2 cellular contexts compared by ENCODE assay signal in genomic region chr19:16445238-16446107, GRCh38.
TF ChIP-seq lines count a peak whose summit lies in the region.

No MANE protein-coding gene starts in this region.

TF ChIP-seq in GM12878, 131 proteins besides CTCF, POLR2A, EP300 and RAD21 (continues in another document):
- peak; percentile 99 for TF ChIP-seq ZNF592 (IDR thresholded peaks at IDR 0.05)
- peak; percentile 64 to 85 for TF ChIP-seq BHLHE40 (IDR thresholded peaks at IDR 0.05; ENCODE audit: borderline replicate concordance in 1 of 2, low read depth in 2 of 2, low read length in 1 of 2)
- peak; percentile 46 for TF ChIP-seq HCFC1 (IDR thresholded peaks at IDR 0.05; ENCODE audit: low read length)
- TF ChIP-seq CEBPB (IDR thresholded peaks at IDR 0.05; ENCODE audit: borderline replicate concordance in 1 of 2, low read depth in 2 of 2, low read length in 2 of 2): no peak
- peak; percentile 57 for TF ChIP-seq NBN (IDR thresholded peaks at IDR 0.05)
- peak in 1 of 2 experiments; percentile 38; a peak in 1 of 4 replicates for TF ChIP-seq ETV6 (conservative IDR thresholded peaks at IDR 0.05 in 1 of 2, IDR thresholded peaks at IDR 0.05 in 1 of 2; ENCODE audit: borderline replicate concordance in 1 of 2, low read depth in 1 of 2)
- peak; percentile 91 for TF ChIP-seq MTA2 (IDR thresholded peaks at IDR 0.05; ENCODE audit: low read depth)
- peak; percentile 59; the same call in 1 of the 2 replicates for TF ChIP-seq ELK1 (IDR thresholded peaks at IDR 0.05; ENCODE audit: low read depth, low read length)
- TF ChIP-seq PKNOX1 (IDR thresholded peaks at IDR 0.05): peak; percentile 77
- TF ChIP-seq SUPT20H (IDR thresholded peaks at IDR 0.05; ENCODE audit: borderline replicate concordance, control insufficient read depth, low read depth, low read length): no peak
- TF ChIP-seq RUNX3 (IDR thresholded peaks at IDR 0.05; ENCODE audit: low read length): peak; percentile 74
- TF ChIP-seq MXI1 (IDR thresholded peaks at IDR 0.05; ENCODE audit: low read depth, low read length): peak; percentile 64; the same call in 1 of the 2 replicates
- TF ChIP-seq GATAD2B (conservative IDR thresholded peaks at IDR 0.05; ENCODE audit: low read depth): peak; percentile 75
- TF ChIP-seq TCF12 (IDR thresholded peaks at IDR 0.05; ENCODE audit: low read depth, low read length): peak; percentile 86
- no peak for TF ChIP-seq TCF7 (IDR thresholded peaks at IDR 0.05; ENCODE audit: borderline replicate concordance)
- no peak for TF ChIP-seq ZZZ3 (IDR thresholded peaks at IDR 0.05; ENCODE audit: control insufficient read depth, insufficient read length, low read depth)
- no peak for TF ChIP-seq PAX8 (IDR thresholded peaks at IDR 0.05)
- no peak for TF ChIP-seq ZSCAN29 (IDR thresholded peaks at IDR 0.05)
- TF ChIP-seq RAD51 (IDR thresholded peaks at IDR 0.05): no peak
- TF ChIP-seq ZNF274 (IDR thresholded peaks at IDR 0.05; ENCODE audit: insufficient read depth, insufficient read length): no peak
- TF ChIP-seq FOXK2 (IDR thresholded peaks at IDR 0.05): no peak
- TF ChIP-seq HSF1 (IDR thresholded peaks at IDR 0.05; ENCODE audit: low read depth, low read length): no peak
- peak; percentile 65; the same call in 1 of the 2 replicates for TF ChIP-seq RFX5 (IDR thresholded peaks at IDR 0.05; ENCODE audit: low read depth, low read length)
- TF ChIP-seq BRCA1 (IDR thresholded peaks at IDR 0.05; ENCODE audit: low read depth, low read length): no peak

TF ChIP-seq in HEK293T, 16 proteins besides CTCF, POLR2A, EP300 and RAD21:
- TF ChIP-seq ZNF384 (IDR thresholded peaks at IDR 0.05): no peak
- TF ChIP-seq FOXA1 (IDR thresholded peaks at IDR 0.05): no peak
- TF ChIP-seq BHLHE40 (IDR thresholded peaks at IDR 0.05; ENCODE audit: borderline replicate concordance): no peak
- no peak for TF ChIP-seq TARDBP (IDR thresholded peaks at IDR 0.05)
- no peak for TF ChIP-seq SP1 (IDR thresholded peaks at IDR 0.05)
- TF ChIP-seq HDGF (IDR thresholded peaks at IDR 0.05; ENCODE audit: borderline replicate concordance): no peak
- no peak for TF ChIP-seq PKNOX1 (IDR thresholded peaks at IDR 0.05)
- TF ChIP-seq ARNT (IDR thresholded peaks at IDR 0.05): no peak
- no peak for TF ChIP-seq ELF4 (IDR thresholded peaks at IDR 0.05)
- no peak for TF ChIP-seq SUZ12 (IDR thresholded peaks at IDR 0.05)
- no peak for TF ChIP-seq CTBP1 (IDR thresholded peaks at IDR 0.05; ENCODE audit: borderline replicate concordance)
- no peak for TF ChIP-seq LEF1 (IDR thresholded peaks at IDR 0.05; ENCODE audit: borderline replicate concordance)
